Comparison of ENCODE assay signal across 19 cellular contexts in genomic region chr16:67397812-67398545, GRCh38. TPM values are rescaled to one million over a fixed set of nuclear protein-coding genes. Genes with fewer than 3 reads are reported as not detected.
DNase-seq lines count a peak whose midpoint lies in the region; ATAC-seq, FAIRE-seq and TF ChIP-seq lines count a peak whose summit lies in the region.
"Had no signal": no experiment of that assay in that cellular context is flagged by ENCODE, and none has a peak within 500 bp of the region (broad histone marks: within the 10 kb centered on the region; RNA-seq: fewer than 3 reads in every experiment).

No MANE protein-coding gene starts in this region.

- DNase-seq in heart left ventricle: no peak
- no peak for DNase-seq in Right ventricle myocardium superior
- peak; percentile 66 for DNase-seq in bronchial epithelial cell (ENCODE audit: low read depth)
- DNase-seq in lower lobe of right lung: peak; percentile 39
- no peak for DNase-seq in NCI-H2196 treated with DMSO at 0.1 percent for 48 hours (lab: John Stamatoyannopoulos, UW; ENCODE audit: unreplicated experiment)
- no peak for DNase-seq in activated CD4-positive, alpha-beta T cell treated with anti-CD3 and anti-CD28 coated beads, Interleukin-2, amount 50 U/mL, for 4 hours
- no peak for DNase-seq in COLO829 (ENCODE audit: low spot score)
- DNase-seq: activated CD4-positive, alpha-beta T cell treated with anti-CD3 and anti-CD28 coated beads, Interleukin-2, amount 10 ng/mL, durations not matched to agents 24 days and 14 days; activated naive CD8-positive, alpha-beta T cell treated with anti-CD3 and anti-CD28 coated beads, Interleukin-2, amount 10 ng/mL, durations not matched to agents 7 days and 5 days; activated T-cell treated with anti-CD3 and anti-CD28 coated beads, Interleukin-2, amount 50 U/mL, for 4 hours; MG63; naive thymus-derived CD4-positive, alpha-beta T cell; NCI-H2081; NK-92 treated with Interleukin-12 subunit alpha and Interleukin-12 subunit beta, amount 100 ng/mL, for 24 hours; T1000; tibial artery had no signal

- intact Hi-C loops in heart left ventricle (cut with DNase I): loop anchor here in 8 of 10 donors (5.0 to 10.0 kb wide), 5 partner anchors 53 to 136 kb away; partner anchors contain the start of gene PLEKHG4 (in 1 of the 8)
- intact Hi-C loops in Right ventricle myocardium superior (cut with DNase I): loop anchor here (10.0 kb wide), 1 partner anchor 133 kb away; no protein-coding TSS in a partner anchor
- intact Hi-C loops in lower lobe of right lung (cut with DNase I): no loop called here

- H3K9me3 ChIP-seq in heart left ventricle: no peaks in the 10 kb centered on the region
- no peaks in the 10 kb centered on the region for H3K9me3 ChIP-seq in lower lobe of right lung
- H3K9me3 ChIP-seq: MG63, SJCRH30, tibial artery had no signal

- peaks cover 0 to 25% (median 0%) of the 10 kb centered on the region in 9 donors for H3K27me3 ChIP-seq in heart left ventricle
- peaks cover 9% of the 10 kb centered on the region for H3K27me3 ChIP-seq in bronchial epithelial cell (ENCODE audit: control insufficient read depth, insufficient read depth, low read length)
- H3K27me3 ChIP-seq in lower lobe of right lung (ENCODE audit: low read depth): peaks cover 2% of the 10 kb centered on the region
- H3K27me3 ChIP-seq: MG63, SJCRH30 had no signal

- H3K27ac ChIP-seq in heart left ventricle: peak overlapping the region in 9 of 12 donors; percentile 32 to 90 (median 64)
- peak overlapping the region; percentile 69 for H3K27ac ChIP-seq in lower lobe of right lung

- TF ChIP-seq CTCF in heart left ventricle (IDR thresholded peaks at IDR 0.05) (no peak), bronchial epithelial cell (IDR thresholded peaks at IDR 0.05; ENCODE audit: insufficient read depth, low read length, severe bottlenecking) (peak; percentile 78), lower lobe of right lung (IDR thresholded peaks at IDR 0.05) (no peak)

- H3K36me3 ChIP-seq in heart left ventricle: no peaks in the 10 kb centered on the region
- H3K36me3 ChIP-seq in bronchial epithelial cell (ENCODE audit: control insufficient read depth, insufficient read depth, low read length): no peaks in the 10 kb centered on the region
- H3K36me3 ChIP-seq in lower lobe of right lung: no peaks in the 10 kb centered on the region
- H3K36me3 ChIP-seq: MG63, SJCRH30 had no signal

- TF ChIP-seq POLR2A in heart left ventricle (IDR thresholded peaks at IDR 0.05): no peak

- no peak overlapping the region for H3K4me3 ChIP-seq in heart left ventricle
- no peak overlapping the region for H3K4me3 ChIP-seq in bronchial epithelial cell (ENCODE audit: low read depth, low read length)
- H3K4me3 ChIP-seq in lower lobe of right lung: no peak overlapping the region
- H3K4me3 ChIP-seq: MG63, SJCRH30, tibial artery had no signal

- WGBS in heart left ventricle, 4 donors: 78 to 84% (median 83%) methylated on average over 14 to 22 of the region's 22 CpGs

- ATAC-seq in heart left ventricle (no peak), Right ventricle myocardium superior (ENCODE audit: poor library complexity) (no peak), lower lobe of right lung (no peak), HG02571 (IDR thresholded peaks at IDR 0.05; ENCODE audit: unreplicated experiment) (no peak)
- ATAC-seq: activated T-cell treated with anti-CD3 and anti-CD28 coated beads, Interleukin-2, amount 50 U/mL, for 4 hours; naive thymus-derived CD4-positive, alpha-beta T cell had no signal

- no peak for FAIRE-seq in bronchial epithelial cell (lab: Jason Lieb, UNC)

- peaks cover 5 to 65% (median 45%) of the 10 kb centered on the region in 12 donors for H3K4me1 ChIP-seq in heart left ventricle
- peaks cover 53% of the 10 kb centered on the region for H3K4me1 ChIP-seq in lower lobe of right lung

RNA-seq across cellular contexts. Expression of gene TPPP3, which starts 4.7 kb away (rescaled TPM):
- total RNA-seq in heart left ventricle (10 to 100 TPM in 5 of 9 donors, 1 to 10 TPM in 4; 7.0 to 17.0 (median 10.2) TPM), Right ventricle myocardium superior (8.9 TPM), bronchial epithelial cell (0.13 TPM in 1 of 2 replicates, not detected in the other), lower lobe of right lung (123 TPM)
- 10 to 100 TPM; 13.4 to 20.1 TPM for polyA plus RNA-seq in heart left ventricle
- total RNA-seq: activated CD4-positive, alpha-beta T cell treated with anti-CD3 and anti-CD28 coated beads, Interleukin-2, amount 10 ng/mL, durations not matched to agents 24 days and 14 days; activated naive CD8-positive, alpha-beta T cell treated with anti-CD3 and anti-CD28 coated beads, Interleukin-2, amount 10 ng/mL, durations not matched to agents 7 days and 5 days; HT1080 had no signal

RNA-seq across cellular contexts. Expression of gene ZDHHC1, which starts 18.3 kb away (rescaled TPM):
- total RNA-seq in heart left ventricle (10 to 100 TPM in 1 of 9 donors, 1 to 10 TPM in 8; 3.5 to 11.6 (median 5.4) TPM), Right ventricle myocardium superior (3.4 TPM), bronchial epithelial cell (1.8 and 4.1 TPM in 2 replicates), lower lobe of right lung (18.9 TPM)
- 1 to 10 TPM; 2.7 to 5.1 TPM for polyA plus RNA-seq in heart left ventricle
- total RNA-seq: SJCRH30 had no signal
- polyA plus RNA-seq: naive thymus-derived CD4-positive, alpha-beta T cell had no signal

RNA-seq across cellular contexts. Expression of gene HSD11B2, which starts 32.9 kb away (rescaled TPM):
- total RNA-seq in heart left ventricle (under 1 TPM in 8 of 9 donors, not detected in 1; 0.32 to 1.00 (median 0.59) TPM), Right ventricle myocardium superior (0.89 TPM), bronchial epithelial cell (2.1 and 2.3 TPM in 2 replicates), lower lobe of right lung (2.9 TPM)
- polyA plus RNA-seq in heart left ventricle: under 1 TPM; 0.15 to 0.26 TPM
- total RNA-seq: activated naive CD8-positive, alpha-beta T cell treated with anti-CD3 and anti-CD28 coated beads, Interleukin-2, amount 10 ng/mL, durations not matched to agents 7 days and 5 days had no signal
- polyA plus RNA-seq: naive thymus-derived CD4-positive, alpha-beta T cell had no signal

Comparison
In these comparisons a context has a peak if more than half of its experiments do, and no peak if none do; other contexts are left out.
1. DNase-seq: peak in bronchial epithelial cell (single experiment) and lower lobe of right lung (single experiment); none in heart left ventricle (0 of 5), Right ventricle myocardium superior (single experiment), NCI-H2196 treated with DMSO at 0.1 percent for 48 hours (single experiment), activated CD4-positive, alpha-beta T cell treated with anti-CD3 and anti-CD28 coated beads, Interleukin-2, amount 50 U/mL, for 4 hours (0 of 2) and COLO829 (single experiment).